13 cellular contexts compared by ENCODE assay signal in genomic region chr11:46889251-46889650, GRCh38. TPM values are rescaled to one million over a fixed set of nuclear protein-coding genes. Genes with fewer than 3 reads are reported as not detected.
DNase-seq lines count a peak whose midpoint lies in the region; ATAC-seq and TF ChIP-seq lines count a peak whose summit lies in the region.
"Had no signal": no experiment of that assay in that cellular context is flagged by ENCODE, and none has a peak within 500 bp of the region (broad histone marks: within the 10 kb centered on the region; RNA-seq: fewer than 3 reads in every experiment).

No MANE protein-coding gene starts in this region.

- H3K9me3 Mint-ChIP-seq in endothelial cell (ENCODE audit: unreplicated experiment), result no peaks in the 10 kb centered on the region
- H3K9me3 Mint-ChIP-seq: CD4-positive, alpha-beta T cell; GM23338; IgD-negative memory B cell had no signal

- peaks cover 0 to 13% (median 0%) of the 10 kb centered on the region in 6 donors for H3K36me3 ChIP-seq in spleen
- H3K36me3 ChIP-seq in effector memory CD4-positive, alpha-beta T cell (ENCODE audit: control insufficient read depth, insufficient read depth, low read length), result no peaks in the 10 kb centered on the region

- H3K27me3 Mint-ChIP-seq in T-helper 17 cell, result peaks cover 26% of the 10 kb centered on the region
- H3K27me3 Mint-ChIP-seq in endothelial cell (ENCODE audit: unreplicated experiment), result peaks cover 4% of the 10 kb centered on the region

- no peak overlapping the region for H3K27ac Mint-ChIP-seq in T-helper 17 cell
- H3K27ac Mint-ChIP-seq in endothelial cell (ENCODE audit: unreplicated experiment), result no peak overlapping the region
- H3K27ac Mint-ChIP-seq: CD4-positive, alpha-beta T cell; GM23338 had no signal

- peaks cover 0 to 4% (median 0%) of the 10 kb centered on the region in 7 donors for H3K27me3 ChIP-seq in spleen (replicated peaks in 1 of 7)
- no peaks in the 10 kb centered on the region for H3K27me3 ChIP-seq in effector memory CD4-positive, alpha-beta T cell (replicated peaks; ENCODE audit: control insufficient read depth, insufficient read depth, low read length, poor library complexity, severe bottlenecking)

- H3K4me3 Mint-ChIP-seq in T-helper 17 cell (no peak overlapping the region), endothelial cell (ENCODE audit: unreplicated experiment) (peak overlapping the region; percentile 8)
- H3K4me3 Mint-ChIP-seq: CD4-positive, alpha-beta T cell; GM23338; IgD-negative memory B cell had no signal

- H3K4me1 Mint-ChIP-seq in T-helper 17 cell, result peaks cover 2% of the 10 kb centered on the region
- peaks cover 4% of the 10 kb centered on the region for H3K4me1 Mint-ChIP-seq in endothelial cell (ENCODE audit: unreplicated experiment)
- H3K4me1 Mint-ChIP-seq: IgD-negative memory B cell had no signal

- ATAC-seq in T-helper 17 cell, result peak; percentile 25
- ATAC-seq in GM18519 (IDR thresholded peaks at IDR 0.05; ENCODE audit: low FRiP score, unreplicated experiment), result no peak

- H3K4me3 ChIP-seq in spleen, result no peak overlapping the region
- H3K4me3 ChIP-seq in effector memory CD4-positive, alpha-beta T cell (ENCODE audit: insufficient read depth, low read depth, low read length, poor library complexity, severe bottlenecking), result no peak overlapping the region
- H3K4me3 ChIP-seq: GM12878, GM23338 had no signal

- DNase-seq in NCI-H748 (lab: John Stamatoyannopoulos, UW; ENCODE audit: unreplicated experiment) (peak; percentile 45), NCI-H748 treated with DMSO at 0.1 percent for 48 hours (lab: John Stamatoyannopoulos, UW) (no peak), T-helper 17 cell (no peak), endothelial cell (ENCODE audit: low spot score) (no peak), spleen (peak; percentile 58), DMS 273 treated with DMSO at 0.1 percent for 48 hours (lab: John Stamatoyannopoulos, UW) (no peak)
- DNase-seq in effector memory CD4-positive, alpha-beta T cell, result no peak

- peaks cover 0 to 6% (median 4%) of the 10 kb centered on the region in 6 donors for H3K4me1 ChIP-seq in spleen
- no peaks in the 10 kb centered on the region for H3K4me1 ChIP-seq in effector memory CD4-positive, alpha-beta T cell (ENCODE audit: control insufficient read depth, insufficient read depth, low read length, poor library complexity, severe bottlenecking)

- 75 to 90% (median 82%) methylated on average over 7 of the region's 7 CpGs for WGBS in spleen, 5 donors

- no peak for TF ChIP-seq POLR2A in spleen (IDR thresholded peaks at IDR 0.05)

- TF ChIP-seq CTCF in endothelial cell (IDR thresholded peaks at IDR 0.05; ENCODE audit: unreplicated experiment), result no peak
- TF ChIP-seq CTCF in spleen (IDR thresholded peaks at IDR 0.05 in 8 of 11, conservative IDR thresholded peaks at IDR 0.05 in 3 of 11), result no peak

- H3K9me3 ChIP-seq in T-helper 17 cell (ENCODE audit: control insufficient read depth, low read length, poor library complexity, severe bottlenecking) (no peaks in the 10 kb centered on the region), spleen (no peaks in the 10 kb centered on the region)
- H3K9me3 ChIP-seq in effector memory CD4-positive, alpha-beta T cell (ENCODE audit: control insufficient read depth, low read length), result no peaks in the 10 kb centered on the region

- intact Hi-C loops in spleen (cut with DNase I; ENCODE audit: low total_unique reads), result loop anchor here (2.0 kb wide), 1 partner anchor 264 kb away; no protein-coding TSS in a partner anchor

- H3K27ac ChIP-seq in spleen, result no peak overlapping the region
- no peak overlapping the region for H3K27ac ChIP-seq in effector memory CD4-positive, alpha-beta T cell (ENCODE audit: insufficient read depth, low read length, poor library complexity, severe bottlenecking)
- H3K27ac ChIP-seq: 22Rv1 had no signal

- H3K36me3 Mint-ChIP-seq in T-helper 17 cell (ENCODE audit: low read depth), result no peaks in the 10 kb centered on the region
- peaks cover 17% of the 10 kb centered on the region for H3K36me3 Mint-ChIP-seq in endothelial cell (ENCODE audit: low read depth, unreplicated experiment)
- H3K36me3 Mint-ChIP-seq: IgD-negative memory B cell had no signal

RNA-seq across cellular contexts. Expression of gene LRP4, which starts 29.1 kb away (rescaled TPM):
- total RNA-seq in T-helper 17 cell, result not detected
- total RNA-seq in endothelial cell (ENCODE audit: unreplicated experiment), result 21.8 TPM
- total RNA-seq in spleen, result 10 to 100 TPM; 13.2 to 30.7 (median 23.9) TPM
- 1 to 10 TPM in 2 of 3 donors, under 1 TPM in 1; 0.88 to 7.0 (median 3.6) TPM for polyA plus RNA-seq in spleen
- total RNA-seq: CD4-positive, alpha-beta T cell had no signal
- polyA plus RNA-seq: IgD-negative memory B cell had no signal

RNA-seq across cellular contexts. Expression of gene CKAP5, which starts 43.2 kb away (rescaled TPM):
- 10 to 100 TPM; 33.7 to 39.8 TPM for total RNA-seq in T-helper 17 cell
- 84.4 TPM for total RNA-seq in endothelial cell (ENCODE audit: unreplicated experiment)
- 10 to 100 TPM; 32.8 to 55.4 (median 46.0) TPM for total RNA-seq in spleen
- 1 to 10 TPM; 6.5 to 8.5 (median 7.9) TPM for polyA plus RNA-seq in spleen

RNA-seq across cellular contexts. Expression of gene CSTPP1, which starts 47.3 kb away (rescaled TPM):
- total RNA-seq in T-helper 17 cell (10 to 100 TPM; 12.2 to 13.8 TPM), endothelial cell (ENCODE audit: unreplicated experiment) (30.0 TPM), spleen (10 to 100 TPM; 10.9 to 23.0 (median 16.2) TPM)
- polyA plus RNA-seq in spleen, result 10 to 100 TPM in 1 of 3 donors, 1 to 10 TPM in 2; 8.6 to 10.8 (median 9.8) TPM

Comparison
In these comparisons a context has a peak if more than half of its experiments do, and no peak if none do; other contexts are left out.
1. DNase-seq: peak in NCI-H748 (single experiment) and spleen (single experiment); none in NCI-H748 treated with DMSO at 0.1 percent for 48 hours (single experiment), T-helper 17 cell (0 of 3), endothelial cell (single experiment), DMS 273 treated with DMSO at 0.1 percent for 48 hours (single experiment) and effector memory CD4-positive, alpha-beta T cell (0 of 3).
2. RNA of gene LRP4, which starts 29.1 kb away (total RNA-seq): 13.2 to 30.7 TPM in spleen and 21.8 TPM in endothelial cell (single experiment); not detected in T-helper 17 cell; every median in the first group is over 10 times any median in the second.